ENCODE assay signal across 10 cellular contexts in the genomic region with DNA sequence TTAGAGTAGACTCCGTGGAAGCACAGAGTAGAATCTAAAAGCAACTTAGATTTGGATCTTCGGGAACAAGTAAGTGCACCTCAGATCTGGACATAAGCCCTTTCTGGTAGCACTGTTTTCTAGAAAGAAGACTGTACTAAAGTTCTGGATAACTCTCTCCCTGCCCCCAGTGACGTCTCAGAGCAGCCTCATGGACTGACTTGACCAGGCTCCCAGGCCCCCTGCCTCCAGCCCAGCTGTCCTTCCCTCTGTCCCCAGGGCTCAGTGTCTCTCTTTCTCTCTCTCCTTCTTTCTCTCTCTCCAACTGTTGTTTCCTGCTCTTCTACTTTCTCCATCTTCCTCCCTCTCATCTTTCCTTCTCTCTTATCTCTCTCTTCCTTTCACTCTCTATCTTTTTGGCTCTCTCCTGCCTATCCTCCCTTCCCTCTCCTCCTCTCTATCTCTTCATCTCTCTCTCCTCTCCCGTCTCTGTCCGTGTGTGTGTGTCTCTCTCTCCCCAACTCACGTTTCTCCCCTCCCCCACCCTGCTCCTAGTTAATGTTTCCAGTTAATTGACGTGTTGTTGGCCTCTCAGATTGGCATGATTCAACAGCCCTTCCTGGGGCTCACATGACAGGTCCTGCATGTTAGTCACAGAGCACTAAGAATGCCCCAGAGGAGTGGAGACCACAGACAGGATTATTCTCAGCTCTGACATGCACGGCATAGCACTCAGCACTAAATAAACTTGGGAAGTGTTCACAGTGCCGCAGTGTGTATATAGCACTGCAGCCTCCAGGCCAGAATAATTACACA.
DNase-seq lines count a peak whose midpoint lies in the region; ATAC-seq and TF ChIP-seq lines count a peak whose summit lies in the region.
"Had no signal": no experiment of that assay in that cellular context is flagged by ENCODE, and none has a peak within 500 bp of the region (broad histone marks: within the 10 kb centered on the region; RNA-seq: fewer than 3 reads in every experiment).

No MANE protein-coding gene starts in this region.

- no peak overlapping the region for H3K27ac Mint-ChIP-seq in activated CD8-positive, alpha-beta T cell treated with anti-CD3 and anti-CD28 coated beads, Interleukin-2, amount 10 ng/mL, durations not matched to agents 7 days and 5 days

- H3K27me3 Mint-ChIP-seq in activated CD8-positive, alpha-beta T cell treated with anti-CD3 and anti-CD28 coated beads, Interleukin-2, amount 10 ng/mL, durations not matched to agents 7 days and 5 days (ENCODE audit: low read depth) = peaks cover 2% of the 10 kb centered on the region

- no peak overlapping the region for H3K4me3 ChIP-seq in SJSA1
- H3K4me3 ChIP-seq in gastrocnemius medialis = no peak overlapping the region
- H3K4me3 ChIP-seq: adrenal gland had no signal

- H3K27me3 ChIP-seq in SJSA1 (replicated peaks) (no peaks in the 10 kb centered on the region), gastrocnemius medialis (no peaks in the 10 kb centered on the region)
- H3K27me3 ChIP-seq: adrenal gland had no signal

- H3K36me3 Mint-ChIP-seq in activated CD8-positive, alpha-beta T cell treated with anti-CD3 and anti-CD28 coated beads, Interleukin-2, amount 10 ng/mL, durations not matched to agents 7 days and 5 days (ENCODE audit: low read depth) = no peaks in the 10 kb centered on the region

- H3K4me1 ChIP-seq in SJSA1 (replicated peaks) = peaks cover 11% of the 10 kb centered on the region
- H3K4me1 ChIP-seq in gastrocnemius medialis = no peaks in the 10 kb centered on the region
- H3K4me1 ChIP-seq: adrenal gland had no signal

- CTCF ChIA-PET in activated CD8-positive, alpha-beta T cell treated with anti-CD3 and anti-CD28 coated beads, Interleukin-2, amount 10 ng/mL, durations not matched to agents 7 days and 5 days (lab: Charles Lee) = no interaction called here

- POLR2A ChIA-PET in activated CD8-positive, alpha-beta T cell treated with anti-CD3 and anti-CD28 coated beads, Interleukin-2, amount 10 ng/mL, durations not matched to agents 7 days and 5 days (lab: Charles Lee) = no interaction called here

- no peaks in the 10 kb centered on the region for H3K36me3 ChIP-seq in SJSA1
- no peaks in the 10 kb centered on the region for H3K36me3 ChIP-seq in gastrocnemius medialis
- H3K36me3 ChIP-seq: adrenal gland had no signal

- no peaks in the 10 kb centered on the region for H3K9me3 ChIP-seq in SJSA1 (replicated peaks)
- no peaks in the 10 kb centered on the region for H3K9me3 ChIP-seq in gastrocnemius medialis
- H3K9me3 ChIP-seq: adrenal gland had no signal

- no peak overlapping the region for H3K4me3 Mint-ChIP-seq in activated CD8-positive, alpha-beta T cell treated with anti-CD3 and anti-CD28 coated beads, Interleukin-2, amount 10 ng/mL, durations not matched to agents 7 days and 5 days

- in situ Hi-C loops in gastrocnemius medialis (cut with MboI; ENCODE audit: low sequenced_read_pairs in 4 of 4) = no loop called here

- no peaks in the 10 kb centered on the region for H3K4me1 Mint-ChIP-seq in activated CD8-positive, alpha-beta T cell treated with anti-CD3 and anti-CD28 coated beads, Interleukin-2, amount 10 ng/mL, durations not matched to agents 7 days and 5 days (ENCODE audit: low read depth)

- ATAC-seq in gastrocnemius medialis (no peak), GM19023 (IDR thresholded peaks at IDR 0.05; ENCODE audit: unreplicated experiment) (no peak)
- no peak for ATAC-seq in activated CD8-positive, alpha-beta T cell treated with anti-CD3 and anti-CD28 coated beads, Interleukin-2, amount 10 ng/mL, durations not matched to agents 7 days and 5 days

- no peak for TF ChIP-seq POLR2A in gastrocnemius medialis (IDR thresholded peaks at IDR 0.05)

- H3K27ac ChIP-seq in SJSA1 = peak overlapping the region; percentile 27; the same call in 1 of the 2 replicates
- H3K27ac ChIP-seq in gastrocnemius medialis = peak overlapping the region; percentile 25 to 59 (median 44)
- H3K27ac ChIP-seq: adrenal gland had no signal

- TF ChIP-seq CTCF in gastrocnemius medialis (IDR thresholded peaks at IDR 0.05 in 4 of 5, conservative IDR thresholded peaks at IDR 0.05 in 1 of 5) (no peak), GM10266 (IDR thresholded peaks at IDR 0.05; ENCODE audit: control insufficient read depth, insufficient read depth, low read depth, missing control alignments) (no peak)

- peak; percentile 82 for DNase-seq in EL
- DNase-seq in SJSA1 (ENCODE audit: low read depth in 1 of 2, low spot score in 2 of 2) = peak; percentile 81 to 82
- peak; percentile 82 for DNase-seq in glomerular visceral epithelial cell (ENCODE audit: extremely low spot score)
- DNase-seq in gastrocnemius medialis = no peak
- no peak for DNase-seq in activated CD8-positive, alpha-beta T cell treated with anti-CD3 and anti-CD28 coated beads, Interleukin-2, amount 10 ng/mL, durations not matched to agents 7 days and 5 days
- DNase-seq in NAMALWA (ENCODE audit: low spot score) = no peak
- no peak for DNase-seq in GM10266 (ENCODE audit: extremely low spot score)
- DNase-seq: adrenal gland, GDM1 had no signal

- H3K9me3 Mint-ChIP-seq in activated CD8-positive, alpha-beta T cell treated with anti-CD3 and anti-CD28 coated beads, Interleukin-2, amount 10 ng/mL, durations not matched to agents 7 days and 5 days (ENCODE audit: insufficient read depth) = no peaks in the 10 kb centered on the region

- intact Hi-C loops in gastrocnemius medialis (cut with DNase I; ENCODE audit: low total_unique reads) = no loop called here

Comparison
In these comparisons a context has a peak if more than half of its experiments do, and no peak if none do; other contexts are left out.
1. DNase-seq: peak in EL (single experiment), SJSA1 (2 of 2) and glomerular visceral epithelial cell (single experiment); none in gastrocnemius medialis (0 of 2), activated CD8-positive, alpha-beta T cell treated with anti-CD3 and anti-CD28 coated beads, Interleukin-2, amount 10 ng/mL, durations not matched to agents 7 days and 5 days (single experiment), NAMALWA (single experiment) and GM10266 (single experiment).